In genomic region chr7:130226333-130226732, GRCh38 we compare ENCODE assay signal across 2 cellular contexts.
TF ChIP-seq lines count a peak whose summit lies in the region.

No MANE protein-coding gene starts in this region.

TF ChIP-seq in HepG2, 621 proteins besides CTCF, POLR2A, EP300 and RAD21:
- TF ChIP-seq ATF7-NPFF (CRISPR knock-in tag; IDR thresholded peaks at IDR 0.05; ENCODE audit: low read depth) (no peak), NR3C1 (CRISPR knock-in tag; IDR thresholded peaks at IDR 0.05) (no peak), MAFK (conservative IDR thresholded peaks at IDR 0.05 in 1 of 2, IDR thresholded peaks at IDR 0.05 in 1 of 2; ENCODE audit: low read length in 2 of 2) (peak in 1 of 2 experiments; percentile 35; a peak in 2 of 4 replicates), ZNF24 (IDR thresholded peaks at IDR 0.05) (no peak), GPN1 (CRISPR knock-in tag; IDR thresholded peaks at IDR 0.05; ENCODE audit: borderline replicate concordance) (no peak), ZNF205 (CRISPR knock-in tag; IDR thresholded peaks at IDR 0.05) (no peak), HNF4A (CRISPR knock-in tag; IDR thresholded peaks at IDR 0.05) (peak; percentile 44; the same call in 1 of the 2 replicates), RXRB (CRISPR knock-in tag; IDR thresholded peaks at IDR 0.05; ENCODE audit: borderline replicate concordance) (no peak), KDM6A (CRISPR knock-in tag; IDR thresholded peaks at IDR 0.05; ENCODE audit: low read depth) (no peak), KDM2A (CRISPR knock-in tag; IDR thresholded peaks at IDR 0.05; ENCODE audit: borderline replicate concordance, low read depth) (no peak), ZNF687 (CRISPR knock-in tag; IDR thresholded peaks at IDR 0.05) (no peak), SNRNP70 (IDR thresholded peaks at IDR 0.05; ENCODE audit: low read depth, low read length) (no peak), MAZ (IDR thresholded peaks at IDR 0.05; ENCODE audit: borderline replicate concordance, low read depth, low read length) (no peak), MAZ (CRISPR knock-in tag; IDR thresholded peaks at IDR 0.05; ENCODE audit: low read depth) (no peak)
TF ChIP-seq in HepG2: peak in this region for 2.

TF ChIP-seq in K562, 482 proteins besides CTCF, POLR2A, EP300 and RAD21 (continues in another document):
- TF ChIP-seq ZNF175 (CRISPR knock-in tag; IDR thresholded peaks at IDR 0.05; ENCODE audit: low read depth) (peak; percentile 88), KAT8 (IDR thresholded peaks at IDR 0.05; ENCODE audit: low read depth) (no peak), TFAM (CRISPR knock-in tag; conservative IDR thresholded peaks at IDR 0.05) (no peak), HOXB6 (CRISPR knock-in tag; IDR thresholded peaks at IDR 0.05; ENCODE audit: borderline replicate concordance) (no peak), CREB3 (tag; conservative IDR thresholded peaks at IDR 0.05; ENCODE audit: low read depth) (no peak), YY1 (IDR thresholded peaks at IDR 0.05; ENCODE audit: borderline replicate concordance in 1 of 3, control insufficient read depth in 1 of 3, extremely low read depth in 1 of 3, insufficient read depth in 3 of 3, insufficient read length in 1 of 3, insufficient replicate concordance in 2 of 3, low read depth in 1 of 3, low read length in 2 of 3) (peak in 1 of 3 experiments; percentile 34), THRB (CRISPR knock-in tag; conservative IDR thresholded peaks at IDR 0.05) (no peak), TCFL5 (CRISPR knock-in tag; conservative IDR thresholded peaks at IDR 0.05) (no peak), LARP7 (IDR thresholded peaks at IDR 0.05) (no peak), CXXC5 (CRISPR knock-in tag; IDR thresholded peaks at IDR 0.05) (peak; percentile 43; the same call in 1 of the 2 replicates), ZNF589 (CRISPR knock-in tag; IDR thresholded peaks at IDR 0.05; ENCODE audit: low read depth) (0 out of 2 replicates have a peak, but pooled peaks have one; percentile 23), DDX20 (tag; IDR thresholded peaks at IDR 0.05; ENCODE audit: low read depth) (peak; percentile 48; the same call in 1 of the 2 replicates), ID3 (CRISPR knock-in tag; IDR thresholded peaks at IDR 0.05) (no peak), ID3 (tag; IDR thresholded peaks at IDR 0.05) (0 out of 2 replicates have a peak, but pooled peaks have one; percentile 37), HDAC8 (tag; IDR thresholded peaks at IDR 0.05) (0 out of 2 replicates have a peak, but pooled peaks have one; percentile 53), ZNF316 (IDR thresholded peaks at IDR 0.05) (peak; percentile 89), TRIM24 (IDR thresholded peaks at IDR 0.05) (peak; percentile 22 to 44; a peak in 1 of 4 replicates), PRDM10 (IDR thresholded peaks at IDR 0.05; ENCODE audit: partially characterized antibody) (peak; percentile 2), DMBX1 (CRISPR knock-in tag; IDR thresholded peaks at IDR 0.05; ENCODE audit: borderline replicate concordance) (peak; percentile 86), SNIP1 (IDR thresholded peaks at IDR 0.05; ENCODE audit: low read depth) (no peak), NKRF (IDR thresholded peaks at IDR 0.05; ENCODE audit: borderline replicate concordance) (no peak), ZHX1 (conservative IDR thresholded peaks at IDR 0.05; ENCODE audit: low read length) (no peak), XRCC4 (IDR thresholded peaks at IDR 0.05; ENCODE audit: extremely low read depth, insufficient read depth, insufficient read length) (no peak), MAFG (tag; conservative IDR thresholded peaks at IDR 0.05) (peak; percentile 30; the same call in 1 of the 2 replicates), ZNF668 (CRISPR knock-in tag; IDR thresholded peaks at IDR 0.05) (peak; percentile 64; the same call in 1 of the 2 replicates), SMAD3 (CRISPR knock-in tag; conservative IDR thresholded peaks at IDR 0.05) (no peak), MCM7 (IDR thresholded peaks at IDR 0.05) (no peak), SMAD4 (CRISPR knock-in tag; conservative IDR thresholded peaks at IDR 0.05) (peak; percentile 87), NR2C1 (IDR thresholded peaks at IDR 0.05) (no peak), NR2C1 (tag; IDR thresholded peaks at IDR 0.05) (peak; percentile 67; the same call in 1 of the 2 replicates), TCF15 (CRISPR knock-in tag; IDR thresholded peaks at IDR 0.05) (no peak)
- TF ChIP-seq, protein P1, sequence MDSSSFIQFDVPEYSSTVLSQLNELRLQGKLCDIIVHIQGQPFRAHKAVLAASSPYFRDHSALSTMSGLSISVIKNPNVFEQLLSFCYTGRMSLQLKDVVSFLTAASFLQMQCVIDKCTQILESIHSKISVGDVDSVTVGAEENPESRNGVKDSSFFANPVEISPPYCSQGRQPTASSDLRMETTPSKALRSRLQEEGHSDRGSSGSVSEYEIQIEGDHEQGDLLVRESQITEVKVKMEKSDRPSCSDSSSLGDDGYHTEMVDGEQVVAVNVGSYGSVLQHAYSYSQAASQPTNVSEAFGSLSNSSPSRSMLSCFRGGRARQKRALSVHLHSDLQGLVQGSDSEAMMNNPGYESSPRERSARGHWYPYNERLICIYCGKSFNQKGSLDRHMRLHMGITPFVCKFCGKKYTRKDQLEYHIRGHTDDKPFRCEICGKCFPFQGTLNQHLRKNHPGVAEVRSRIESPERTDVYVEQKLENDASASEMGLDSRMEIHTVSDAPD (CRISPR knock-in tag; IDR thresholded peaks at IDR 0.05) = peak; percentile 55; the same call in 1 of the 2 replicates
- TF ChIP-seq, protein P2, sequence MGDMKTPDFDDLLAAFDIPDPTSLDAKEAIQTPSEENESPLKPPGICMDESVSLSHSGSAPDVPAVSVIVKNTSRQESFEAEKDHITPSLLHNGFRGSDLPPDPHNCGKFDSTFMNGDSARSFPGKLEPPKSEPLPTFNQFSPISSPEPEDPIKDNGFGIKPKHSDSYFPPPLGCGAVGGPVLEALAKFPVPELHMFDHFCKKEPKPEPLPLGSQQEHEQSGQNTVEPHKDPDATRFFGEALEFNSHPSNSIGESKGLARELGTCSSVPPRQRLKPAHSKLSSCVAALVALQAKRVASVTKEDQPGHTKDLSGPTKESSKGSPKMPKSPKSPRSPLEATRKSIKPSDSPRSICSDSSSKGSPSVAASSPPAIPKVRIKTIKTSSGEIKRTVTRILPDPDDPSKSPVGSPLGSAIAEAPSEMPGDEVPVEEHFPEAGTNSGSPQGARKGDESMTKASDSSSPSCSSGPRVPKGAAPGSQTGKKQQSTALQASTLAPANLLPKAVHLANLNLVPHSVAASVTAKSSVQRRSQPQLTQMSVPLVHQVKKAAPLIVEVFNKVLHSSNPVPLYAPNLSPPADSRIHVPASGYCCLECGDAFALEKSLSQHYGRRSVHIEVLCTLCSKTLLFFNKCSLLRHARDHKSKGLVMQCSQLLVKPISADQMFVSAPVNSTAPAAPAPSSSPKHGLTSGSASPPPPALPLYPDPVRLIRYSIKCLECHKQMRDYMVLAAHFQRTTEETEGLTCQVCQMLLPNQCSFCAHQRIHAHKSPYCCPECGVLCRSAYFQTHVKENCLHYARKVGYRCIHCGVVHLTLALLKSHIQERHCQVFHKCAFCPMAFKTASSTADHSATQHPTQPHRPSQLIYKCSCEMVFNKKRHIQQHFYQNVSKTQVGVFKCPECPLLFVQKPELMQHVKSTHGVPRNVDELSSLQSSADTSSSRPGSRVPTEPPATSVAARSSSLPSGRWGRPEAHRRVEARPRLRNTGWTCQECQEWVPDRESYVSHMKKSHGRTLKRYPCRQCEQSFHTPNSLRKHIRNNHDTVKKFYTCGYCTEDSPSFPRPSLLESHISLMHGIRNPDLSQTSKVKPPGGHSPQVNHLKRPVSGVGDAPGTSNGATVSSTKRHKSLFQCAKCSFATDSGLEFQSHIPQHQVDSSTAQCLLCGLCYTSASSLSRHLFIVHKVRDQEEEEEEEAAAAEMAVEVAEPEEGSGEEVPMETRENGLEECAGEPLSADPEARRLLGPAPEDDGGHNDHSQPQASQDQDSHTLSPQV (IDR thresholded peaks at IDR 0.05) = peak; percentile 87
- TF ChIP-seq, protein P3, sequence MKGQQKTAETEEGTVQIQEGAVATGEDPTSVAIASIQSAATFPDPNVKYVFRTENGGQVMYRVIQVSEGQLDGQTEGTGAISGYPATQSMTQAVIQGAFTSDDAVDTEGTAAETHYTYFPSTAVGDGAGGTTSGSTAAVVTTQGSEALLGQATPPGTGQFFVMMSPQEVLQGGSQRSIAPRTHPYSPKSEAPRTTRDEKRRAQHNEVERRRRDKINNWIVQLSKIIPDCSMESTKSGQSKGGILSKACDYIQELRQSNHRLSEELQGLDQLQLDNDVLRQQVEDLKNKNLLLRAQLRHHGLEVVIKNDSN (CRISPR knock-in tag; IDR thresholded peaks at IDR 0.05) = no peak
